28 cellular contexts compared by ENCODE assay signal in the genomic region with DNA sequence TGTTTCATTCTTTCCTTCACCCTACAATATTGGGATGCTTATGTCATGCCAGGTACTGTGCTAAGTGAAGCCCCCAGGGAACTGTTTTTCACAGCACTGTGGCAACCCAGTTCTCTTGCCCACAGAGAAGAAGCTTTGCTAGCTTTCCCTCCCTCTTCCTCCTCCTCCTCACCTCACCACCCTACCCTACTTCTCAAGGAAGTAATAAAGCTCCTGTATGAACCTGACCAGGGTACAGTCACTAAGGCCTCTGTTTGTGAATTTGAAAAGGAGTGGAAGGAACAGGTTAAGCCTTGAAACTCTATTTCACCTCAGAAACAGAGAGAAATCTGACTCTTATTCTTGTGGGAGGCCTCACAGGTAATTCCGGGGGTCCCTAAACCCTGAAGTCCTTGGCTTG.
"Had no signal": no experiment of that assay in that cellular context is flagged by ENCODE, and none has a peak within 500 bp of the region (broad histone marks: within the 10 kb centered on the region; RNA-seq: fewer than 3 reads in every experiment).

No MANE protein-coding gene starts in this region.

- H3K27me3 ChIP-seq: ascending aorta, cardiac muscle cell had no signal

- ATAC-seq: activated CD8-positive, alpha-beta T cell treated with anti-CD3 and anti-CD28 coated beads for 36 hours; activated naive CD8-positive, alpha-beta T cell treated with anti-CD3 and anti-CD28 coated beads, Interleukin-2, amount 50 U/mL, for 24 hours; activated T-cell treated with anti-CD3 and anti-CD28 coated beads, Interleukin-2, amount 50 U/mL, for 4 hours; activated T-cell treated with anti-CD3 and anti-CD28 coated beads, Interleukin-2, amount 50 U/mL, for 72 hours; activated T-helper 17 cell treated with anti-CD3 and anti-CD28 coated beads, Interleukin-2, amount 50 U/mL, for 72 hours had no signal

- H3K4me1 ChIP-seq: ascending aorta had no signal

- DNase-seq: activated B cell treated with CpG ODN at 0.5 μM for 24 hours; activated CD4-positive, alpha-beta memory T cell treated with anti-CD3 and anti-CD28 coated beads for 36 hours; activated CD4-positive, alpha-beta T cell treated with anti-CD3 and anti-CD28 coated beads for 4 hours; activated CD4-positive, alpha-beta T cell treated with anti-CD3 and anti-CD28 coated beads, Interleukin-2, amount 10 ng/mL, durations not matched to agents 24 days and 14 days; activated CD4-positive, alpha-beta T cell treated with anti-CD3 and anti-CD28 coated beads, Interleukin-2, amount 50 U/mL, for 1 hour; activated CD4-positive, alpha-beta T cell treated with anti-CD3 and anti-CD28 coated beads, Interleukin-2, amount 50 U/mL, for 4 hours; activated CD4-positive, CD25-positive, alpha-beta regulatory T cell treated with anti-CD3 and anti-CD28 coated beads, Interleukin-2, amount 50 U/mL, for 72 hours; activated CD8-positive, alpha-beta memory T cell treated with anti-CD3 and anti-CD28 coated beads, Interleukin-2, amount 50 U/mL, for 4 hours; activated CD8-positive, alpha-beta T cell treated with anti-CD3 and anti-CD28 coated beads for 36 hours; activated effector memory CD4-positive, alpha-beta T cell treated with anti-CD3 and anti-CD28 coated beads, Interleukin-2, amount 50 U/mL, for 16 hours; activated gamma-delta T cell treated with Interleukin-2 at 50 U/mL for 16 hours; activated naive CD4-positive, alpha-beta T cell; activated naive CD4-positive, alpha-beta T cell treated with anti-CD3 and anti-CD28 coated beads for 36 hours; activated naive CD4-positive, alpha-beta T cell treated with anti-CD3 and anti-CD28 coated beads, Interleukin-2, amount 50 U/mL, for 16 hours; activated naive CD8-positive, alpha-beta T cell treated with anti-CD3 and anti-CD28 coated beads, Interleukin-2, amount 10 ng/mL, durations not matched to agents 7 days and 5 days; activated naive CD8-positive, alpha-beta T cell treated with anti-CD3 and anti-CD28 coated beads, Interleukin-2, amount 50 U/mL, for 24 hours; activated T-cell treated with anti-CD3 and anti-CD28 coated beads for 4 hours; activated T-cell treated with anti-CD3 and anti-CD28 coated beads, Interleukin-2, amount 50 U/mL, for 1 hour; activated T-cell treated with anti-CD3 and anti-CD28 coated beads, Interleukin-2, amount 50 U/mL, for 4 hours; activated T-cell treated with anti-CD3 and anti-CD28 coated beads, Interleukin-2, amount 50 U/mL, for 72 hours; SW 1271; T-helper 1 cell; T-helper 2 cell; T-helper 9 cell had no signal

- H3K9me3 ChIP-seq: ascending aorta had no signal

- H3K36me3 ChIP-seq: ascending aorta, cardiac muscle cell had no signal

- H3K27ac ChIP-seq: ascending aorta, cardiac muscle cell, VCaP had no signal

- H3K4me3 ChIP-seq: ascending aorta, cardiac muscle cell had no signal
